In the genomic region with DNA sequence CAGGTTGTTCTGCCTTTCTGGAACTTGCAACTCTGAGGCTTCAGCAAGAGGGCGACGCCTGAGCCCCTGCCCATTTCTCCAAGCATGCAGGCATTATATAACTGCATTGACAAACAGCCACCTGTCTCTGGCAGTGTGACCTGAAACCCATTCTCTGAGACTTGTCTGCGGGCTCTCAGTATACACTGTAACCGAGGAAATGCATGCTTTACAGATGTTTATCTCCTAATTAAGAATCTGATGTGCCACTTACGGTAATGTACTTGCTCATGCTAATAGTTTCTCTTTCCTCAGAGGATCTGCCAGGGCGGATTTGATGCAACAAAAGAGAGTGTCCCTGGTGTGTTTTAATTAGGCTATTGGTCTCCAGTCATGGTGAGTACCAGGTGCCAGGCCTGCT, we compare ENCODE assay signal across 25 cellular contexts.
A peak's percentile ranks its signal among the peaks of the same experiment; 100 is the strongest.
DNase-seq lines count a peak whose midpoint lies in the region; ATAC-seq and TF ChIP-seq lines count a peak whose summit lies in the region.
"Had no signal": no experiment of that assay in that cellular context is flagged by ENCODE, and none has a peak within 500 bp of the region (broad histone marks: within the 10 kb centered on the region; RNA-seq: fewer than 3 reads in every experiment).

No MANE protein-coding gene starts in this region.

- H3K4me2 ChIP-seq in SK-N-SH, result no peak overlapping the region
- H3K4me2 ChIP-seq in GM23338, result no peak overlapping the region
- H3K4me2 ChIP-seq: A549 had no signal

- no peaks in the 10 kb centered on the region for H3K36me3 ChIP-seq in SK-N-SH (replicated peaks in 1 of 2; ENCODE audit: control insufficient read depth in 1 of 2, insufficient read depth in 2 of 2, low read length in 1 of 2)
- H3K36me3 ChIP-seq in GM23338 (ENCODE audit: insufficient read depth), result no peaks in the 10 kb centered on the region; the same call in 1 of the 2 replicates
- H3K36me3 ChIP-seq: sigmoid colon had no signal

- H2AFZ ChIP-seq in SK-N-SH (ENCODE audit: low read depth) (no peak overlapping the region), GM23338 (no peak overlapping the region)

- no peak for TF ChIP-seq CTCF in SK-N-SH (IDR thresholded peaks at IDR 0.05)
- TF ChIP-seq CTCF in GM23338 (conservative IDR thresholded peaks at IDR 0.05; ENCODE audit: low read depth in 2 of 2), result 0 out of 4 replicates have a peak, but pooled peaks of 1 of the 2 experiments have one; percentile 8
- no peak for TF ChIP-seq CTCF in nephron progenitor cell (IDR thresholded peaks at IDR 0.05)

- DNase-seq in SK-N-SH (peak; percentile 10), NCI-H2029 treated with DMSO at 0.1 percent for 48 hours (lab: John Stamatoyannopoulos, UW) (peak; percentile 83), NCI-H774 (lab: John Stamatoyannopoulos, UW) (peak; percentile 8), GM23338 (ENCODE audit: low spot score) (no peak), nephron progenitor cell (no peak), EL (no peak), left lobe of liver (ENCODE audit: low spot score) (no peak)
- DNase-seq: activated CD4-positive, alpha-beta memory T cell treated with anti-CD3 and anti-CD28 coated beads for 36 hours; activated effector memory CD4-positive, alpha-beta T cell treated with Interleukin-2 at 50 U/mL for 16 hours; activated naive CD8-positive, alpha-beta T cell treated with anti-CD3 and anti-CD28 coated beads, Interleukin-2, amount 50 U/mL, for 24 hours; body of pancreas; Caco-2; erythroblast; foreskin keratinocyte; GOT3; left ventricle myocardium superior; NCI-H1694; sigmoid colon; stimulated activated CD4-positive, alpha-beta T cell treated with anti-CD3 and anti-CD28 coated beads, Interleukin-15, amount 100 ng/mL, for 24 hours; stimulated activated CD8-positive, alpha-beta memory T cell treated with anti-CD3 and anti-CD28 coated beads, Interleukin-4, amount 100 ng/mL, for 48 hours; trophoblast cell had no signal

- no peaks in the 10 kb centered on the region for H3F3A ChIP-seq in SK-N-SH (replicated peaks; ENCODE audit: insufficient read depth)
- H3F3A ChIP-seq in GM23338 (replicated peaks; ENCODE audit: low read depth), result no peaks in the 10 kb centered on the region

- H3K36me3 Mint-ChIP-seq in GM23338 (ENCODE audit: low read depth), result no peaks in the 10 kb centered on the region
- H3K36me3 Mint-ChIP-seq in nephron progenitor cell (ENCODE audit: low read depth), result no peaks in the 10 kb centered on the region
- H3K36me3 Mint-ChIP-seq: activated CD4-positive, alpha-beta memory T cell treated with anti-CD3 and anti-CD28 coated beads for 36 hours had no signal

- no peak for TF ChIP-seq RAD21 in SK-N-SH (IDR thresholded peaks at IDR 0.05; ENCODE audit: low read length)

- H3K4me1 ChIP-seq in SK-N-SH (ENCODE audit: control insufficient read depth in 1 of 2, insufficient read depth in 2 of 2, low read depth in 1 of 2, low read length in 1 of 2) (peaks cover 0 to 15% of the 10 kb centered on the region in 2 experiments; a peak in 1 of 4 replicates), GM23338 (ENCODE audit: insufficient read depth) (peaks cover 22% of the 10 kb centered on the region)
- H3K4me1 ChIP-seq: A549, body of pancreas, Caco-2, foreskin keratinocyte had no signal

- H3K9me2 ChIP-seq in SK-N-SH, result no peaks in the 10 kb centered on the region
- peaks cover 33% of the 10 kb centered on the region for H3K9me2 ChIP-seq in GM23338 (ENCODE audit: insufficient read depth)

- H3K4me3 ChIP-seq in SK-N-SH (ENCODE audit: low read depth in 2 of 2, low read length in 1 of 2), result no peak overlapping the region
- no peak overlapping the region for H3K4me3 ChIP-seq in GM23338
- H3K4me3 ChIP-seq: A549, body of pancreas, sigmoid colon had no signal

- CTCF ChIA-PET in SK-N-SH (lab: Yijun Ruan, JAX), result no interaction called here

- peaks cover 17% of the 10 kb centered on the region for H3K4me1 Mint-ChIP-seq in GM23338
- H3K4me1 Mint-ChIP-seq in nephron progenitor cell, result no peaks in the 10 kb centered on the region
- H3K4me1 Mint-ChIP-seq: activated naive CD8-positive, alpha-beta T cell treated with anti-CD3 and anti-CD28 coated beads, Interleukin-2, amount 50 U/mL, for 24 hours; B cell had no signal

- H3K9me3 ChIP-seq in SK-N-SH, result no peaks in the 10 kb centered on the region
- H3K9me3 ChIP-seq: A549, body of pancreas, Caco-2, sigmoid colon had no signal

- H3K27me3 Mint-ChIP-seq in GM23338 (ENCODE audit: insufficient read depth, low read depth, poor library complexity), result peaks cover 5% of the 10 kb centered on the region
- peaks cover 7% of the 10 kb centered on the region for H3K27me3 Mint-ChIP-seq in nephron progenitor cell (ENCODE audit: low read depth, poor library complexity)
- H3K27me3 Mint-ChIP-seq: activated CD4-positive, alpha-beta memory T cell treated with anti-CD3 and anti-CD28 coated beads for 36 hours; activated naive CD8-positive, alpha-beta T cell treated with anti-CD3 and anti-CD28 coated beads, Interleukin-2, amount 50 U/mL, for 24 hours had no signal

- no peak overlapping the region for H3K27ac ChIP-seq in SK-N-SH (ENCODE audit: low read depth in 2 of 2, low read length in 1 of 2)
- H3K27ac ChIP-seq in GM23338 (ENCODE audit: low read depth), result no peak overlapping the region
- H3K27ac ChIP-seq: A549, body of pancreas, foreskin keratinocyte, sigmoid colon had no signal

- POLR2A ChIA-PET in SK-N-SH (lab: Yijun Ruan, JAX), result no interaction called here

- no peak for TF ChIP-seq EP300 in SK-N-SH (IDR thresholded peaks at IDR 0.05; ENCODE audit: borderline replicate concordance in 1 of 2, low read depth in 1 of 2, low read length in 1 of 2)

- no peak overlapping the region for H3K9ac ChIP-seq in SK-N-SH

- H3K4me3 Mint-ChIP-seq in GM23338, result no peak overlapping the region
- no peak overlapping the region for H3K4me3 Mint-ChIP-seq in nephron progenitor cell
- H3K4me3 Mint-ChIP-seq: activated CD4-positive, alpha-beta memory T cell treated with anti-CD3 and anti-CD28 coated beads for 36 hours; activated naive CD8-positive, alpha-beta T cell treated with anti-CD3 and anti-CD28 coated beads, Interleukin-2, amount 50 U/mL, for 24 hours; B cell; nephron had no signal

- H3K9me3 Mint-ChIP-seq in GM23338 (peaks cover 6% of the 10 kb centered on the region), nephron progenitor cell (no peaks in the 10 kb centered on the region)

- H3K79me2 ChIP-seq in SK-N-SH (ENCODE audit: insufficient read depth) (no peaks in the 10 kb centered on the region), GM23338 (replicated peaks; ENCODE audit: insufficient read depth) (no peaks in the 10 kb centered on the region)

- no peak overlapping the region for H3K27ac Mint-ChIP-seq in GM23338
- no peak overlapping the region for H3K27ac Mint-ChIP-seq in nephron progenitor cell
- H3K27ac Mint-ChIP-seq: activated CD4-positive, alpha-beta memory T cell treated with anti-CD3 and anti-CD28 coated beads for 36 hours; activated naive CD8-positive, alpha-beta T cell treated with anti-CD3 and anti-CD28 coated beads, Interleukin-2, amount 50 U/mL, for 24 hours; B cell; nephron had no signal

- ATAC-seq in SK-N-SH treated with all-trans-retinoic acid at 6 μM for 48 hours (no peak), GM23338 (no peak), left lobe of liver (no peak)
- ATAC-seq: A549; activated naive CD8-positive, alpha-beta T cell treated with anti-CD3 and anti-CD28 coated beads, Interleukin-2, amount 50 U/mL, for 24 hours; body of pancreas; foreskin keratinocyte; left ventricle myocardium superior had no signal

- WGBS in SK-N-SH (ENCODE audit: low lambda C conversion rate), result 17% methylated on average over 6 of the region's 6 CpGs

- H4K20me1 ChIP-seq in SK-N-SH (ENCODE audit: insufficient read depth) (no peaks in the 10 kb centered on the region), GM23338 (replicated peaks; ENCODE audit: insufficient read depth) (no peaks in the 10 kb centered on the region)

- H3K27me3 ChIP-seq in SK-N-SH (ENCODE audit: insufficient read depth) (peaks cover 16% of the 10 kb centered on the region; the same call in 1 of the 2 replicates), GM23338 (ENCODE audit: insufficient read depth) (peaks cover 14% of the 10 kb centered on the region)
- H3K27me3 ChIP-seq: body of pancreas, foreskin keratinocyte, sigmoid colon had no signal

TF ChIP-seq in SK-N-SH, 30 proteins besides CTCF, POLR2A, EP300 and RAD21:
- 0 out of 2 replicates have a peak, but pooled peaks have one; percentile 20 for TF ChIP-seq GATA2 (CRISPR knock-in tag; IDR thresholded peaks at IDR 0.05)
- TF ChIP-seq NRF1 (IDR thresholded peaks at IDR 0.05; ENCODE audit: low read depth, low read length), result no peak
TF ChIP-seq in SK-N-SH: peak in this region for 1.

TF ChIP-seq in SK-N-SH treated with all-trans-retinoic acid at 6 μM for 48 hours, 23 proteins besides CTCF, POLR2A, EP300 and RAD21 (continues in another document):
- TF ChIP-seq TOX (CRISPR knock-in tag; IDR thresholded peaks at IDR 0.05; ENCODE audit: borderline replicate concordance), result no peak
- TF ChIP-seq ZFP3 (CRISPR knock-in tag; IDR thresholded peaks at IDR 0.05), result no peak
- TF ChIP-seq TCF4 (CRISPR knock-in tag; IDR thresholded peaks at IDR 0.05; ENCODE audit: borderline replicate concordance), result no peak
- no peak for TF ChIP-seq BACH2 (CRISPR knock-in tag; IDR thresholded peaks at IDR 0.05; ENCODE audit: borderline replicate concordance)

TF ChIP-seq in GM23338, 12 proteins besides CTCF, POLR2A, EP300 and RAD21 (continues in another document):
- TF ChIP-seq POLR2AphosphoS5 (IDR thresholded peaks at IDR 0.05; ENCODE audit: low read depth), result no peak
- TF ChIP-seq REST (IDR thresholded peaks at IDR 0.05; ENCODE audit: unreplicated experiment), result no peak

Comparison
In these comparisons a context has a peak if more than half of its experiments do, and no peak if none do; other contexts are left out.
1. DNase-seq: peak in SK-N-SH (single experiment), NCI-H2029 treated with DMSO at 0.1 percent for 48 hours (single experiment) and NCI-H774 (single experiment); none in GM23338 (single experiment), nephron progenitor cell (single experiment), EL (single experiment) and left lobe of liver (single experiment).